Comparison of ENCODE assay signal across 19 cellular contexts in genomic region chr7:80977751-80978150, GRCh38. TPM values are rescaled to one million over a fixed set of nuclear protein-coding genes. Genes with fewer than 3 reads are reported as not detected.
DNase-seq lines count a peak whose midpoint lies in the region; ATAC-seq and TF ChIP-seq lines count a peak whose summit lies in the region.
"Had no signal": no experiment of that assay in that cellular context is flagged by ENCODE, and none has a peak within 500 bp of the region (broad histone marks: within the 10 kb centered on the region; RNA-seq: fewer than 3 reads in every experiment).

No MANE protein-coding gene starts in this region.

- TF ChIP-seq CTCF in C4-2B (conservative IDR thresholded peaks at IDR 0.05) (0 out of 2 replicates have a peak, but pooled peaks have one; percentile 4), fibroblast of villous mesenchyme (IDR thresholded peaks at IDR 0.05; ENCODE audit: insufficient read depth, low read depth, low read length) (no peak), psoas muscle (IDR thresholded peaks at IDR 0.05) (no peak)

- H3K4me3 ChIP-seq in fibroblast of villous mesenchyme (ENCODE audit: low read depth, low read length): no peak overlapping the region
- H3K4me3 ChIP-seq in psoas muscle: no peak overlapping the region
- H3K4me3 ChIP-seq: A549 had no signal

- H3K27ac ChIP-seq in C4-2B: no peak overlapping the region
- H3K27ac ChIP-seq in psoas muscle: no peak overlapping the region
- H3K27ac ChIP-seq: A549 had no signal

- intact Hi-C loops in psoas muscle (cut with DNase I): no loop called here

- peak; percentile 8 for DNase-seq in amniotic epithelial cell (ENCODE audit: low read depth)
- DNase-seq in fibroblast of gingiva (ENCODE audit: low read depth): peak; percentile 24
- DNase-seq in fibroblast of villous mesenchyme (ENCODE audit: low read depth): peak; percentile 80
- DNase-seq in effector CD4-positive, alpha-beta T cell: no peak
- no peak for DNase-seq in dedifferentiated amniotic fluid mesenchymal stem cell (ENCODE audit: extremely low spot score)
- DNase-seq in psoas muscle: no peak
- DNase-seq in ecto neural progenitor cell (ENCODE audit: low spot score): no peak
- DNase-seq: 8988T; ACHN; C1 segment of cervical spinal cord; Caco-2; CD4-positive, CD25-positive, alpha-beta regulatory T cell; CD8-positive, alpha-beta T cell; DMS153; DND-41; H9 had no signal

- H3K4me1 ChIP-seq in psoas muscle: no peaks in the 10 kb centered on the region
- H3K4me1 ChIP-seq: A549, Caco-2 had no signal

- no peaks in the 10 kb centered on the region for H3K27me3 ChIP-seq in psoas muscle (ENCODE audit: insufficient read depth in 3 of 3, low read length in 2 of 3)

- 33 to 53% (median 50%) methylated on average over 1 of the region's 1 CpG for WGBS in psoas muscle, 3 donors

- ATAC-seq in psoas muscle: no peak
- ATAC-seq: A549; CD8-positive, alpha-beta T cell; HCT116 had no signal

- H3K36me3 ChIP-seq in psoas muscle (ENCODE audit: insufficient read depth in 1 of 2, low read depth in 1 of 2): no peaks in the 10 kb centered on the region

- H3K9me3 ChIP-seq in psoas muscle: peaks cover 13% of the 10 kb centered on the region

RNA-seq across cellular contexts. Expression of gene SEMA3C, which starts 58.9 kb away (rescaled TPM):
- total RNA-seq in fibroblast of villous mesenchyme (101 and 136 TPM in 2 replicates), psoas muscle (10 to 100 TPM; 15.1 to 63.1 (median 24.2) TPM)
- 10 to 100 TPM in 2 of 3 donors, 1 to 10 TPM in 1; 6.6 to 19.5 (median 15.7) TPM for polyA plus RNA-seq in psoas muscle
- total RNA-seq: CD8-positive, alpha-beta T cell had no signal
- polyA plus RNA-seq: CD4-positive, CD25-positive, alpha-beta regulatory T cell had no signal

Comparison
In these comparisons a context has a peak if more than half of its experiments do, and no peak if none do; other contexts are left out.
1. DNase-seq: peak in amniotic epithelial cell (single experiment), fibroblast of gingiva (single experiment) and fibroblast of villous mesenchyme (single experiment); none in effector CD4-positive, alpha-beta T cell (single experiment), dedifferentiated amniotic fluid mesenchymal stem cell (single experiment), psoas muscle (0 of 2) and ecto neural progenitor cell (single experiment).